ENCODE assay signal across 9 cellular contexts in genomic region chr22:22576244-22576988, GRCh38. TPM values are rescaled to one million over a fixed set of nuclear protein-coding genes. Genes with fewer than 3 reads are reported as not detected.
DNase-seq lines count a peak whose midpoint lies in the region; ATAC-seq, FAIRE-seq and TF ChIP-seq lines count a peak whose summit lies in the region.
"Had no signal": no experiment of that assay in that cellular context is flagged by ENCODE, and none has a peak within 500 bp of the region (broad histone marks: within the 10 kb centered on the region; RNA-seq: fewer than 3 reads in every experiment).

No MANE protein-coding gene starts in this region.

- H2AFZ ChIP-seq in keratinocyte (ENCODE audit: control insufficient read depth, low read length) = no peak overlapping the region

- no peaks in the 10 kb centered on the region for H3K9me3 ChIP-seq in Caco-2
- no peaks in the 10 kb centered on the region for H3K9me3 ChIP-seq in keratinocyte (ENCODE audit: control insufficient read depth, low read depth, low read length)

- H3K79me2 ChIP-seq in keratinocyte (ENCODE audit: control insufficient read depth, insufficient read depth, low read length) = no peaks in the 10 kb centered on the region

- no peaks in the 10 kb centered on the region for H3K27me3 ChIP-seq in Caco-2 (replicated peaks; ENCODE audit: control insufficient read depth, insufficient read depth, low read length)
- no peaks in the 10 kb centered on the region for H3K27me3 ChIP-seq in keratinocyte (ENCODE audit: control insufficient read depth, extremely low read depth, insufficient read depth, low read length)

- intact Hi-C loops in Caco-2 (cut with micrococcal nuclease; ENCODE audit: unreplicated experiment) = no loop called here

- no peaks in the 10 kb centered on the region for H4K20me1 ChIP-seq in keratinocyte (ENCODE audit: control insufficient read depth, extremely low read depth, insufficient read depth, low read length)

- DNase-seq in Caco-2 (peak; percentile 57 to 71), HEK293T (ENCODE audit: extremely low spot score) (peak; percentile 87), RCC 7860 (ENCODE audit: low spot score) (peak; percentile 4), astrocyte of the hippocampus (ENCODE audit: low read depth, low spot score) (peak; percentile 54), keratinocyte (ENCODE audit: low read depth, low spot score) (no peak), stromal cell of bone marrow (ENCODE audit: low read depth) (peak; percentile 9)

- H3K4me1 ChIP-seq in Caco-2 = no peaks in the 10 kb centered on the region
- no peaks in the 10 kb centered on the region for H3K4me1 ChIP-seq in keratinocyte (ENCODE audit: control insufficient read depth, extremely low read depth, insufficient read depth, low read length)

- no peak overlapping the region for H3K27ac ChIP-seq in keratinocyte (ENCODE audit: control insufficient read depth, insufficient read depth, low read length)

- no peak overlapping the region for H3K4me3 ChIP-seq in Caco-2 (ENCODE audit: low read depth, low read length)
- no peak overlapping the region for H3K4me3 ChIP-seq in keratinocyte (ENCODE audit: control insufficient read depth in 2 of 3, extremely low read depth in 1 of 3, insufficient read depth in 2 of 3, low read depth in 1 of 3, low read length in 3 of 3)

- H3K9me1 ChIP-seq in keratinocyte (ENCODE audit: control insufficient read depth, extremely low read depth, insufficient read depth, low read length) = no peaks in the 10 kb centered on the region

- H3K9me3 Mint-ChIP-seq in Caco-2 (ENCODE audit: unreplicated experiment) = no peaks in the 10 kb centered on the region
- H3K9me3 Mint-ChIP-seq: IgD-negative memory B cell had no signal

- H3K36me3 Mint-ChIP-seq in Caco-2 (ENCODE audit: insufficient read depth, unreplicated experiment) = no peaks in the 10 kb centered on the region
- H3K36me3 Mint-ChIP-seq: IgD-negative memory B cell had no signal

- H3K4me3 Mint-ChIP-seq in Caco-2 (ENCODE audit: unreplicated experiment) = no peak overlapping the region
- H3K4me3 Mint-ChIP-seq: IgD-negative memory B cell had no signal

- no peak overlapping the region for H3K9ac ChIP-seq in keratinocyte (ENCODE audit: control insufficient read depth, extremely low read depth, insufficient read depth, low read length)

- H3K27me3 Mint-ChIP-seq in Caco-2 (ENCODE audit: insufficient read depth, unreplicated experiment) = peaks cover 3% of the 10 kb centered on the region
- H3K27me3 Mint-ChIP-seq: IgD-negative memory B cell had no signal

- CTCF ChIA-PET in Caco-2 (lab: Charles Lee) = interaction anchor here (0.6 to 2.6 kb wide), 7 partner anchors 11 to 570 kb away, joined by 3 to 29 read pairs (median 4); no protein-coding TSS in a partner anchor
- CTCF ChIA-PET in HEK293T (lab: Yijun Ruan, JAX) = interaction anchor here (0.5 to 2.5 kb wide), 17 partner anchors 10 to 308 kb away, joined by 3 to 34 read pairs (median 4); no protein-coding TSS in a partner anchor

- BruUV-seq in Caco-2 (replicated peaks; lab: Mats Ljungman, UMichigan) = no TSS peak

- H3K4me1 Mint-ChIP-seq in Caco-2 (ENCODE audit: low read depth, unreplicated experiment) = no peaks in the 10 kb centered on the region

- FAIRE-seq in RCC 7860 (lab: Jason Lieb, UNC) = no peak
- no peak for FAIRE-seq in keratinocyte (lab: Jason Lieb, UNC)

- H3K27ac Mint-ChIP-seq in Caco-2 (ENCODE audit: unreplicated experiment) = no peak overlapping the region
- H3K27ac Mint-ChIP-seq: IgD-negative memory B cell had no signal

- ATAC-seq in GM21576 (IDR thresholded peaks at IDR 0.05; ENCODE audit: unreplicated experiment) (no peak), HG03457 (IDR thresholded peaks at IDR 0.05; ENCODE audit: unreplicated experiment) (no peak)

- POLR2A ChIA-PET in Caco-2 (lab: Charles Lee) = no interaction called here
- POLR2A ChIA-PET in HEK293T (lab: Yijun Ruan, JAX) = interaction anchor here (1.0 kb wide), 1 partner anchor 9 kb away, joined by 3 read pairs; no protein-coding TSS in a partner anchor

- TF ChIP-seq CTCF in Caco-2 (IDR thresholded peaks at IDR 0.05; ENCODE audit: insufficient read depth in 1 of 2, low read depth in 1 of 2, low read length in 1 of 2, severe bottlenecking in 1 of 2, unreplicated experiment in 1 of 2) = peak; percentile 81 to 90
- peak; percentile 74 to 95 (median 81) for TF ChIP-seq CTCF in keratinocyte (optimal IDR thresholded peaks at IDR 0.05 in 1 of 3, IDR thresholded peaks at IDR 0.05 in 1 of 3, conservative IDR thresholded peaks at IDR 0.05 in 1 of 3; ENCODE audit: extremely low read depth in 1 of 3, insufficient read depth in 2 of 3, low read length in 3 of 3)

- dilution Hi-C loops in keratinocyte (cut with MboI; ENCODE audit: extremely low pct_ligation_motif_present, low sequenced_read_pairs) = no loop called here

- H3K36me3 ChIP-seq in Caco-2 (ENCODE audit: control insufficient read depth, insufficient read depth, low read length) = no peaks in the 10 kb centered on the region
- H3K36me3 ChIP-seq in keratinocyte (ENCODE audit: control insufficient read depth in 2 of 2, extremely low read depth in 1 of 2, insufficient read depth in 2 of 2, low read length in 2 of 2) = no peaks in the 10 kb centered on the region

- no peak overlapping the region for H3K4me2 ChIP-seq in keratinocyte (ENCODE audit: control insufficient read depth, extremely low read depth, insufficient read depth, low read depth, low read length)

TF ChIP-seq in HEK293T, 16 proteins besides CTCF, POLR2A, EP300 and RAD21:
- no peak for TF ChIP-seq FOXA1 (IDR thresholded peaks at IDR 0.05)
- no peak for TF ChIP-seq ELF4 (IDR thresholded peaks at IDR 0.05)
- TF ChIP-seq SUZ12 (IDR thresholded peaks at IDR 0.05) = no peak
- no peak for TF ChIP-seq HDGF (IDR thresholded peaks at IDR 0.05; ENCODE audit: borderline replicate concordance)
- TF ChIP-seq L3MBTL2 (conservative IDR thresholded peaks at IDR 0.05) = no peak
- TF ChIP-seq FOXM1 (IDR thresholded peaks at IDR 0.05; ENCODE audit: borderline replicate concordance) = no peak
- TF ChIP-seq ARNT (IDR thresholded peaks at IDR 0.05) = no peak
- TF ChIP-seq ZNF384 (IDR thresholded peaks at IDR 0.05) = no peak
- no peak for TF ChIP-seq BHLHE40 (IDR thresholded peaks at IDR 0.05; ENCODE audit: borderline replicate concordance)
- no peak for TF ChIP-seq NFRKB (IDR thresholded peaks at IDR 0.05)
- TF ChIP-seq FOXK2 (IDR thresholded peaks at IDR 0.05) = no peak

RNA-seq across cellular contexts. Expression of gene PRAME, which starts 17.4 kb away (rescaled TPM):
- not detected in 2 replicates for total RNA-seq in Caco-2 (2022)
- polyA plus RNA-seq in keratinocyte = 0.04 to 0.06 TPM (median 0.05 TPM) in 3 replicates
- polyA plus RNA-seq in keratinocyte (2011; ENCODE audit: low read depth) = not detected
- polyA plus RNA-seq in keratinocyte (2011; cell fraction: cytosol; rRNA removed) = not detected in 2 replicates
- 0.05 TPM in 1 of 2 replicates, not detected in the other for polyA plus RNA-seq in keratinocyte (2011; cell fraction: nucleus; rRNA removed)
- polyA plus RNA-seq in keratinocyte (2012; ENCODE audit: low replicate concordance) = not detected in 2 replicates
- polyA minus RNA-seq in keratinocyte = 0.26 to 0.40 TPM in 2 of 3 replicates, not detected in the other
- polyA minus RNA-seq in keratinocyte (2011; cell fraction: cytosol; rRNA and poly(A)+ RNA removed) = not detected
- 0.21 and 0.54 TPM in 2 replicates for polyA minus RNA-seq in keratinocyte (2011; cell fraction: nucleus; rRNA and poly(A)+ RNA removed)
- polyA plus RNA-seq: IgD-negative memory B cell had no signal

RNA-seq across cellular contexts. Expression of gene ZNF280A, which starts 56.3 kb away (rescaled TPM):
- 2.7 and 2.8 TPM in 2 replicates for total RNA-seq in Caco-2 (2022)
- polyA plus RNA-seq in keratinocyte = not detected in 3 replicates
- polyA plus RNA-seq in keratinocyte (2011; ENCODE audit: low read depth) = not detected
- polyA plus RNA-seq in keratinocyte (2011; cell fraction: cytosol; rRNA removed) = not detected in 2 replicates
- polyA plus RNA-seq in keratinocyte (2011; cell fraction: nucleus; rRNA removed) = not detected in 2 replicates
- polyA plus RNA-seq in keratinocyte (2012; ENCODE audit: low replicate concordance) = not detected in 2 replicates
- polyA minus RNA-seq in keratinocyte = not detected in 3 replicates
- polyA minus RNA-seq in keratinocyte (2011; cell fraction: cytosol; rRNA and poly(A)+ RNA removed) = not detected
- polyA minus RNA-seq in keratinocyte (2011; cell fraction: nucleus; rRNA and poly(A)+ RNA removed) = not detected in 2 replicates
- polyA plus RNA-seq: IgD-negative memory B cell had no signal
